11 cellular contexts compared by ENCODE assay signal in genomic region chrX:120014354-120015129, GRCh38.
A peak's percentile ranks its signal among the peaks of the same experiment; 100 is the strongest.
DNase-seq lines count a peak whose midpoint lies in the region; ATAC-seq, FAIRE-seq and TF ChIP-seq lines count a peak whose summit lies in the region.
"Had no signal": no experiment of that assay in that cellular context is flagged by ENCODE, and none has a peak within 500 bp of the region (broad histone marks: within the 10 kb centered on the region; RNA-seq: fewer than 3 reads in every experiment).

No MANE protein-coding gene starts in this region.

- no peak overlapping the region for H3K9ac ChIP-seq in mesendoderm (ENCODE audit: low read length)

- intact Hi-C loops in ascending aorta (cut with DNase I), result no loop called here

- no peaks in the 10 kb centered on the region for H3K9me3 ChIP-seq in ascending aorta
- H3K9me3 ChIP-seq in thoracic aorta, result no peaks in the 10 kb centered on the region

- no peaks in the 10 kb centered on the region for H3K9me3 Mint-ChIP-seq in activated naive CD4-positive, alpha-beta T cell treated with anti-CD3 and anti-CD28 coated beads, Interleukin-2, amount 10 ng/mL, durations not matched to agents 7 days and 5 days

- peak overlapping the region; percentile 46 for H3K4me3 Mint-ChIP-seq in activated naive CD4-positive, alpha-beta T cell treated with anti-CD3 and anti-CD28 coated beads, Interleukin-2, amount 10 ng/mL, durations not matched to agents 7 days and 5 days

- H3K27me3 ChIP-seq in ascending aorta (no peaks in the 10 kb centered on the region), mesendoderm (ENCODE audit: insufficient read depth, low read length, poor library complexity) (peaks cover 27% of the 10 kb centered on the region), thoracic aorta (replicated peaks; ENCODE audit: insufficient read depth) (no peaks in the 10 kb centered on the region)

- TF ChIP-seq CTCF in ascending aorta (IDR thresholded peaks at IDR 0.05), result no peak
- no peak for TF ChIP-seq CTCF in thoracic aorta (IDR thresholded peaks at IDR 0.05)

- H3K27ac ChIP-seq in ascending aorta (no peak overlapping the region), mesendoderm (ENCODE audit: low read depth, low read length) (no peak overlapping the region), thoracic aorta (no peak overlapping the region)

- no peaks in the 10 kb centered on the region for H3K79me1 ChIP-seq in mesendoderm (ENCODE audit: low read length)

- no peak overlapping the region for H2BK120ac ChIP-seq in mesendoderm (ENCODE audit: low read depth, low read length)

- H3K18ac ChIP-seq in mesendoderm (ENCODE audit: low read length), result no peak overlapping the region

- peak overlapping the region; percentile 2 for H3K4me2 ChIP-seq in mesendoderm (ENCODE audit: low read length)

- no peaks in the 10 kb centered on the region for H3K36me3 ChIP-seq in ascending aorta
- H3K36me3 ChIP-seq in mesendoderm (ENCODE audit: control insufficient read depth, insufficient read depth, low read length), result no peaks in the 10 kb centered on the region
- no peaks in the 10 kb centered on the region for H3K36me3 ChIP-seq in thoracic aorta

- CTCF ChIA-PET in activated naive CD4-positive, alpha-beta T cell treated with anti-CD3 and anti-CD28 coated beads, Interleukin-2, amount 10 ng/mL, durations not matched to agents 7 days and 5 days (lab: Charles Lee), result no interaction called here

- H3K4me1 ChIP-seq in ascending aorta (no peaks in the 10 kb centered on the region), mesendoderm (ENCODE audit: control insufficient read depth, low read depth, low read length) (no peaks in the 10 kb centered on the region), thoracic aorta (ENCODE audit: control insufficient read depth in 1 of 2, low read depth in 2 of 2) (peaks cover 0 to 8% of the 10 kb centered on the region in 2 donors)

- H3K4me3 ChIP-seq in ascending aorta, result peak overlapping the region; percentile 25 to 53
- no peak overlapping the region for H3K4me3 ChIP-seq in mesendoderm (ENCODE audit: low read length)
- peak overlapping the region; percentile 48 for H3K4me3 ChIP-seq in thoracic aorta

- H3K27ac Mint-ChIP-seq in activated naive CD4-positive, alpha-beta T cell treated with anti-CD3 and anti-CD28 coated beads, Interleukin-2, amount 10 ng/mL, durations not matched to agents 7 days and 5 days, result no peak overlapping the region

- H3K56ac ChIP-seq in mesendoderm (ENCODE audit: low read length), result no peak overlapping the region

- no peak overlapping the region for H3K4ac ChIP-seq in mesendoderm (ENCODE audit: low read depth, low read length)

- no CpG with 5 or more reads among the region's 30 CpGs for WGBS in mesendoderm (ENCODE audit: extremely low coverage, insufficient coverage, low lambda C conversion rate)

- no peak overlapping the region for H4K5ac ChIP-seq in mesendoderm (ENCODE audit: low read length)

- no peak overlapping the region for H3K23ac ChIP-seq in mesendoderm (ENCODE audit: low read length)

- H2BK15ac ChIP-seq in mesendoderm (replicated peaks; ENCODE audit: low read depth), result no peak overlapping the region

- peaks cover 1% of the 10 kb centered on the region for H3K36me3 Mint-ChIP-seq in activated naive CD4-positive, alpha-beta T cell treated with anti-CD3 and anti-CD28 coated beads, Interleukin-2, amount 10 ng/mL, durations not matched to agents 7 days and 5 days

- peaks cover 59% of the 10 kb centered on the region for H3K27me3 Mint-ChIP-seq in activated naive CD4-positive, alpha-beta T cell treated with anti-CD3 and anti-CD28 coated beads, Interleukin-2, amount 10 ng/mL, durations not matched to agents 7 days and 5 days

- no peak for FAIRE-seq in urothelium cell line (lab: Jason Lieb, UNC)
- FAIRE-seq: endothelial cell of umbilical vein had no signal

- ATAC-seq in thoracic aorta (ENCODE audit: insufficient number of reproducible peaks, low FRiP score, low read depth) (no peak), HG02973 (IDR thresholded peaks at IDR 0.05; ENCODE audit: unreplicated experiment) (no peak)
- ATAC-seq: left colon had no signal

- H3K4me1 Mint-ChIP-seq in activated naive CD4-positive, alpha-beta T cell treated with anti-CD3 and anti-CD28 coated beads, Interleukin-2, amount 10 ng/mL, durations not matched to agents 7 days and 5 days, result peaks cover 14% of the 10 kb centered on the region

- H4K8ac ChIP-seq in mesendoderm (ENCODE audit: low read depth, low read length), result no peak overlapping the region

- H2BK5ac ChIP-seq in mesendoderm (ENCODE audit: low read length), result no peak overlapping the region

- H3K79me2 ChIP-seq in mesendoderm (ENCODE audit: control insufficient read depth, insufficient read depth, low read length), result no peaks in the 10 kb centered on the region

- DNase-seq in activated naive CD4-positive, alpha-beta T cell treated with anti-CD3 and anti-CD28 coated beads, Interleukin-2, amount 10 ng/mL, durations not matched to agents 7 days and 5 days, result no peak
- no peak for DNase-seq in activated naive CD4-positive, alpha-beta T cell treated with Interleukin-2 at 50 U/mL for 16 hours
- DNase-seq in ascending aorta (ENCODE audit: low spot score in 2 of 2) (no peak), mesendoderm (no peak), thoracic aorta (ENCODE audit: low spot score) (no peak), urothelium cell line (ENCODE audit: low spot score) (no peak)
- no peak for DNase-seq in activated CD4-positive, alpha-beta T cell treated with anti-CD3 and anti-CD28 coated beads for 48 hours
- DNase-seq: left colon, NCI-H1092 had no signal

- no peak overlapping the region for H2AK5ac ChIP-seq in mesendoderm (ENCODE audit: low read length)
